ENCODE assay signal across 19 cellular contexts in the genomic region with DNA sequence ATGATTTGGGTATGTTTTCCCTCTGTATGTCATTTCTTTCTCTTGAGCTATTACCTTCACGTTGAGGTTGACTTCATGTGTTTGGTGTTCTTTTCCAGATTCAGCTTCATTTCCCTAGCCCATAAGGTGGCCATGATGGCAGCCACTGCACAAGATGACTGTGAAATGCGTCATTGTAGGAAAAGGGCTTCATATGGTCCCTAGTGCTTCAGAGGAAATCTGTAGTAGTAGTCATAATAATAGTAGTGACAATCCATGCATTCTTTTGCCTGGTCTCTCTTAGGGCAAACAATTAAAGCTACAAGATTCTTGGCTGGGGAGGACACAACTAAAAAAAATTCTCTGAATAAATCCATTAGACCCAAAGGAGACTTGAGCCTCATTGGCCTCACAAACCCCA. TPM values are rescaled to one million over a fixed set of nuclear protein-coding genes. Genes with fewer than 3 reads are reported as not detected.
A peak's percentile ranks its signal among the peaks of the same experiment; 100 is the strongest.
DNase-seq lines count a peak whose midpoint lies in the region; ATAC-seq, FAIRE-seq and TF ChIP-seq lines count a peak whose summit lies in the region.
"Had no signal": no experiment of that assay in that cellular context is flagged by ENCODE, and none has a peak within 500 bp of the region (broad histone marks: within the 10 kb centered on the region; RNA-seq: fewer than 3 reads in every experiment).

No MANE protein-coding gene starts in this region.

- ATAC-seq in A549 (no peak), RWPE2 (ENCODE audit: low read depth) (no peak)
- ATAC-seq: CD8-positive, alpha-beta T cell; Panc1 had no signal

- H3K9me3 ChIP-seq in A549 (no peaks in the 10 kb centered on the region), RWPE2 (ENCODE audit: severe bottlenecking) (no peaks in the 10 kb centered on the region), stomach (no peaks in the 10 kb centered on the region), esophagus squamous epithelium (no peaks in the 10 kb centered on the region)
- H3K9me3 ChIP-seq: BE2C had no signal

- H3K4me3 ChIP-seq in A549 (no peak overlapping the region), AG10803 (ENCODE audit: low read length) (no peak overlapping the region), RWPE2 (ENCODE audit: severe bottlenecking) (no peak overlapping the region), stomach (no peak overlapping the region), esophagus squamous epithelium (no peak overlapping the region)

- no peak for TF ChIP-seq RAD21 in A549 (conservative IDR thresholded peaks at IDR 0.05 in 1 of 2, IDR thresholded peaks at IDR 0.05 in 1 of 2)

- intact Hi-C loops in stomach (cut with DNase I; ENCODE audit: low total_unique reads) (no loop called here), esophagus squamous epithelium (cut with DNase I) (no loop called here)

- CTCF ChIA-PET in A549 (lab: Yijun Ruan, JAX) = interaction anchor here (0.7 to 4.2 kb wide), 8 partner anchors 11 to 641 kb away, joined by 3 to 22 read pairs (median 3); partner anchors contain the start of gene KCTD18

- H3K27ac ChIP-seq in A549 (peak overlapping the region; percentile 70 to 79; a peak in 5 of 6 replicates), RWPE2 (ENCODE audit: poor library complexity, severe bottlenecking) (peak overlapping the region; percentile 60), stomach (no peak overlapping the region), esophagus squamous epithelium (no peak overlapping the region)

- no peak for FAIRE-seq in A549 (lab: Jason Lieb, UNC)
- FAIRE-seq: G401.6, GM12892 had no signal

- H3K27me3 ChIP-seq in RWPE2 (ENCODE audit: insufficient read depth, poor library complexity, severe bottlenecking) (no peaks in the 10 kb centered on the region), stomach (no peaks in the 10 kb centered on the region), esophagus squamous epithelium (no peaks in the 10 kb centered on the region)
- H3K27me3 ChIP-seq: BE2C had no signal

- 90% methylated on average over 2 of the region's 2 CpGs for WGBS in A549 (ENCODE audit: missing lambda C conversion rate)
- WGBS in stomach, 5 donors = 78 to 89% (median 86%) methylated on average over 2 of the region's 2 CpGs
- WGBS in esophagus squamous epithelium, 2 donors = 68 to 77% methylated on average over 2 of the region's 2 CpGs

- TF ChIP-seq CTCF in A549 (IDR thresholded peaks at IDR 0.05) (no peak), AG10803 (conservative IDR thresholded peaks at IDR 0.05; ENCODE audit: low read length) (no peak), RWPE2 (IDR thresholded peaks at IDR 0.05; ENCODE audit: poor library complexity, severe bottlenecking) (no peak), stomach (IDR thresholded peaks at IDR 0.05) (no peak), esophagus squamous epithelium (IDR thresholded peaks at IDR 0.05) (no peak)

- DNase-seq in A549 (ENCODE audit: low read depth in 1 of 2, low spot score in 1 of 2) = no peak
- DNase-seq in AG10803 (ENCODE audit: low read depth) = peak; percentile 32
- DNase-seq in RWPE2 (ENCODE audit: low spot score) = no peak
- DNase-seq in dermis blood vessel endothelial cell = peak; percentile 15
- DNase-seq in NCI-H526 treated with DMSO at 0.1 percent for 48 hours (lab: John Stamatoyannopoulos, UW) = no peak
- DNase-seq in stomach = no peak
- DNase-seq in esophagus squamous epithelium (lab: John Stamatoyannopoulos, UW) = no peak
- DNase-seq in SK-N-DZ (ENCODE audit: low spot score) = no peak
- DNase-seq: CD8-positive, alpha-beta T cell; Karpas-422; MM.1S; NCI-H1092 treated with DMSO at 0.1 percent for 48 hours; NCI-H2081 treated with DMSO at 0.1 percent for 48 hours; NCI-H510A treated with DMSO at 0.1 percent for 48 hours; SHP77 had no signal

- H3K4me2 ChIP-seq in A549 = peak overlapping the region; percentile 29; the same call in 2 of the 3 replicates

- TF ChIP-seq POLR2A in A549 (IDR thresholded peaks at IDR 0.05; ENCODE audit: low read length) (no peak), stomach (IDR thresholded peaks at IDR 0.05) (no peak), esophagus squamous epithelium (IDR thresholded peaks at IDR 0.05) (no peak)

- POLR2A ChIA-PET in A549 (lab: Yijun Ruan, JAX) = no interaction called here

- no peak for TF ChIP-seq EP300 in A549 (IDR thresholded peaks at IDR 0.05)
- no peak for TF ChIP-seq EP300 in stomach (IDR thresholded peaks at IDR 0.05)

- H3K4me1 ChIP-seq in A549 = peaks cover 61% of the 10 kb centered on the region
- H3K4me1 ChIP-seq in RWPE2 (ENCODE audit: insufficient read depth, poor library complexity, severe bottlenecking) = peaks cover 24% of the 10 kb centered on the region
- peaks cover 0 to 9% (median 0%) of the 10 kb centered on the region in 4 donors for H3K4me1 ChIP-seq in stomach
- peaks cover 0 to 16% (median 0%) of the 10 kb centered on the region in 3 donors for H3K4me1 ChIP-seq in esophagus squamous epithelium
- H3K4me1 ChIP-seq: BE2C had no signal

- H3K36me3 ChIP-seq in RWPE2 (ENCODE audit: low read depth) = no peaks in the 10 kb centered on the region
- peaks cover 0 to 30% (median 4%) of the 10 kb centered on the region in 4 donors for H3K36me3 ChIP-seq in stomach
- peaks cover 0 to 11% (median 0%) of the 10 kb centered on the region in 3 donors for H3K36me3 ChIP-seq in esophagus squamous epithelium
- H3K36me3 ChIP-seq: BE2C had no signal

TF ChIP-seq in A549, 52 proteins besides CTCF, POLR2A, EP300 and RAD21:
- no peak for TF ChIP-seq FOXS1 (CRISPR knock-in tag; IDR thresholded peaks at IDR 0.05)

RNA-seq across cellular contexts. Expression of gene AOX1, which starts 28.4 kb away (rescaled TPM):
- polyA plus RNA-seq in A549 (2011; rRNA removed) = 2.8 and 3.6 TPM in 2 replicates
- 1.1 and 1.3 TPM in 2 replicates for polyA plus RNA-seq in A549 (2012; cell fraction: cytosol; rRNA removed)
- 0.91 and 1.8 TPM in 2 replicates for polyA plus RNA-seq in A549 (2012; cell fraction: nucleus; rRNA removed)
- polyA plus RNA-seq in A549 (2017; fragmentation: RNase III; extraction: RNeasy Plus Mini Kit Qiagen cat#74134 plus additional on column Dnase treatment) = 4.8 to 6.6 TPM (median 5.4 TPM) in 3 replicates
- polyA minus RNA-seq in A549 (2011; rRNA and poly(A)+ RNA removed) = 1.8 and 5.3 TPM in 2 replicates
- total RNA-seq in dermis blood vessel endothelial cell = 2.4 and 2.6 TPM in 2 replicates
- total RNA-seq in stomach = 100 to 1,000 TPM in 1 of 5 donors, 10 to 100 TPM in 2, 1 to 10 TPM in 2; 6.4 to 303 (median 12.9) TPM
- 10 to 100 TPM in 1 of 3 donors, 1 to 10 TPM in 2; 9.4 to 11.5 (median 9.7) TPM for polyA plus RNA-seq in stomach
- total RNA-seq in esophagus squamous epithelium = 10 to 100 TPM in 2 of 4 donors, 1 to 10 TPM in 2; 3.2 to 69.4 (median 14.6) TPM
- 0.39 TPM in 1 of 2 replicates, not detected in the other for polyA plus RNA-seq in SK-N-DZ (2014; cell fraction: cytosol; rRNA removed)
- polyA plus RNA-seq in SK-N-DZ (2014; cell fraction: nucleus; rRNA removed) = 0.11 and 0.18 TPM in 2 replicates
- total RNA-seq: CD8-positive, alpha-beta T cell had no signal

Comparison
In these comparisons a context has a peak if more than half of its experiments do, and no peak if none do; other contexts are left out.
1. DNase-seq: peak in AG10803 (single experiment) and dermis blood vessel endothelial cell (single experiment); none in A549 (0 of 2), RWPE2 (single experiment), NCI-H526 treated with DMSO at 0.1 percent for 48 hours (single experiment), stomach (single experiment), esophagus squamous epithelium (single experiment) and SK-N-DZ (single experiment).
2. H3K27ac ChIP-seq: peak in A549 (2 of 2) and RWPE2 (single experiment); none in stomach (0 of 5) and esophagus squamous epithelium (0 of 4).